In the genomic region with DNA sequence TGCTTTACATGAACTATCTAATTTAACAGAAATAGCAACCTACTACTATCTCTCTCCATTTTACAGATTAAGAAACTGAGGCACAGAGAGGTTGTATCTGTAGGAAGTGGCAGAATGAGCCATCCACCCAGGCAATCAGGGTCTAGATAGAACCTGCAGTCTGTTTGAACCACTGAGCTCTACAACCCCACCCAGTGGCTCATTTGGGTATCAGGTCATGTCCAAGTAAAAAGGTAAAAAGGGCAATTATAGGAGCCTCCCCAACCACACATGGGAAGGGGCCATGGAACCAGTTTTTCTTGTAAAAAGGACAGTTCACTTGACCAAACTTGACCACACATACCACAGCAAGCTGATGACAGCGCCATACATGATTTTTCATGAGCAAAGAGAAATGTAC, we compare ENCODE assay signal across 8 cellular contexts.
DNase-seq lines count a peak whose midpoint lies in the region; ATAC-seq lines count a peak whose summit lies in the region.

No MANE protein-coding gene starts in this region.

- DNase-seq in COLO829 (ENCODE audit: low spot score) (peak; percentile 40), NCI-H748 treated with DMSO at 0.1 percent for 48 hours (lab: John Stamatoyannopoulos, UW) (peak; percentile 64), midbrain (lab: John Stamatoyannopoulos, UW) (no peak), NCI-H2081 treated with DMSO at 0.1 percent for 48 hours (lab: John Stamatoyannopoulos, UW) (no peak)
- DNase-seq in natural killer cell treated with Interleukin-12 subunit alpha and Interleukin-12 subunit beta and Interleukin-15 and Interleukin-18, amount 100 ng/mL, for 72 hours (ENCODE audit: low spot score) = no peak

- H3K36me3 Mint-ChIP-seq in natural killer cell treated with Interleukin-12 subunit alpha and Interleukin-12 subunit beta and Interleukin-15 and Interleukin-18, amount 100 ng/mL, for 72 hours = no peaks in the 10 kb centered on the region

- H3K27me3 Mint-ChIP-seq in natural killer cell treated with Interleukin-12 subunit alpha and Interleukin-12 subunit beta and Interleukin-15 and Interleukin-18, amount 100 ng/mL, for 72 hours = peaks cover 0 to 5% of the 10 kb centered on the region in 2 donors

- H3K4me3 Mint-ChIP-seq in natural killer cell treated with Interleukin-12 subunit alpha and Interleukin-12 subunit beta and Interleukin-15 and Interleukin-18, amount 100 ng/mL, for 72 hours = no peak overlapping the region

- H3K4me1 Mint-ChIP-seq in natural killer cell treated with Interleukin-12 subunit alpha and Interleukin-12 subunit beta and Interleukin-15 and Interleukin-18, amount 100 ng/mL, for 72 hours (ENCODE audit: low read depth in 2 of 2) = no peaks in the 10 kb centered on the region

- no peaks in the 10 kb centered on the region for H3K9me3 Mint-ChIP-seq in natural killer cell treated with Interleukin-12 subunit alpha and Interleukin-12 subunit beta and Interleukin-15 and Interleukin-18, amount 100 ng/mL, for 72 hours

- H3K27ac Mint-ChIP-seq in natural killer cell treated with Interleukin-12 subunit alpha and Interleukin-12 subunit beta and Interleukin-15 and Interleukin-18, amount 100 ng/mL, for 72 hours = no peak overlapping the region

- peak; percentile 59 for ATAC-seq in GM19351 (IDR thresholded peaks at IDR 0.05; ENCODE audit: unreplicated experiment)
- peak; percentile 29 for ATAC-seq in esophagus mucosa
- ATAC-seq in natural killer cell treated with Interleukin-12 subunit alpha and Interleukin-12 subunit beta and Interleukin-15 and Interleukin-18, amount 100 ng/mL, for 72 hours = no peak
- no peak for ATAC-seq in HG03025 (IDR thresholded peaks at IDR 0.05; ENCODE audit: low FRiP score, unreplicated experiment)

Comparison
In these comparisons a context has a peak if more than half of its experiments do, and no peak if none do; other contexts are left out.
1. DNase-seq: peak in COLO829 (single experiment) and NCI-H748 treated with DMSO at 0.1 percent for 48 hours (single experiment); none in natural killer cell treated with Interleukin-12 subunit alpha and Interleukin-12 subunit beta and Interleukin-15 and Interleukin-18, amount 100 ng/mL, for 72 hours (single experiment), midbrain (single experiment) and NCI-H2081 treated with DMSO at 0.1 percent for 48 hours (single experiment).
2. ATAC-seq: peak in GM19351 (single experiment) and esophagus mucosa (single experiment); none in natural killer cell treated with Interleukin-12 subunit alpha and Interleukin-12 subunit beta and Interleukin-15 and Interleukin-18, amount 100 ng/mL, for 72 hours (0 of 2) and HG03025 (single experiment).